30 cellular contexts compared by ENCODE assay signal in the genomic region with DNA sequence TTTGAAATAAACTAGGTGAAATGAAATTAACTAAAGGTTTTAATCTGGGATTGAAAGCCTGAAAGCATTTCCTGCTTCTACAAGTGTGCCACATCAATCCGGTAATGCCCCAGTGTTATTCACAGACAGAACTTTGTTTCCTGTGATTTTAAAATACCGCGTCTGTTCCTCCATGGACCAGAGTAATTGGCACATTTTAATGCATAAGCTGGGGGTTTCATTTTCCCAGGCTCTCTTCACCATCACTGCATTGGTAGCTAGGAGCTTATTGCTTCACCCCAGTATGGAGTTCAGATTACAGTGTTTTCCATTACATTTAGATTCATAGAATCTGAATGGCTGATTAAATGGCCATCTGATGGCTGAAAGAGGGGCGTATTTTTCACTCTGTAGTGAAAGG. TPM values are rescaled to one million over a fixed set of nuclear protein-coding genes. Genes with fewer than 3 reads are reported as not detected.
DNase-seq lines count a peak whose midpoint lies in the region; ATAC-seq and TF ChIP-seq lines count a peak whose summit lies in the region.
"Had no signal": no experiment of that assay in that cellular context is flagged by ENCODE, and none has a peak within 500 bp of the region (broad histone marks: within the 10 kb centered on the region; RNA-seq: fewer than 3 reads in every experiment).

No MANE protein-coding gene starts in this region.

- H4K5ac ChIP-seq in IMR-90 (ENCODE audit: low read depth, low read length) = no peak overlapping the region

- H3K27ac ChIP-seq in GM23338 (ENCODE audit: low read depth) (peak overlapping the region; percentile 85), IMR-90 (ENCODE audit: insufficient read depth, low read length) (no peak overlapping the region)
- H3K27ac ChIP-seq: BLaER1, psoas muscle, sigmoid colon, tibial nerve, WERI-Rb-1 had no signal

- H3K27ac Mint-ChIP-seq in GM23338 (peak overlapping the region; percentile 89), memory B cell (peak overlapping the region; percentile 33)
- H3K27ac Mint-ChIP-seq in activated naive CD8-positive, alpha-beta T cell treated with anti-CD3 and anti-CD28 coated beads, Interleukin-2, amount 10 ng/mL, durations not matched to agents 7 days and 5 days = peak overlapping the region; percentile 23
- H3K27ac Mint-ChIP-seq: activated CD4-positive, alpha-beta T cell treated with anti-CD3 and anti-CD28 coated beads, Interleukin-2, amount 10 ng/mL, durations not matched to agents 24 days and 14 days had no signal

- H3K4me3 ChIP-seq in GM23338 (peak overlapping the region; percentile 12), IMR-90 (ENCODE audit: insufficient read depth, low read depth, low read length) (no peak overlapping the region)
- H3K4me3 ChIP-seq: BLaER1, psoas muscle, sigmoid colon, tibial nerve had no signal

- TF ChIP-seq CTCF in GM23338 (conservative IDR thresholded peaks at IDR 0.05; ENCODE audit: low read depth in 2 of 2) = no peak
- TF ChIP-seq CTCF in IMR-90 (conservative IDR thresholded peaks at IDR 0.05; ENCODE audit: low read depth, low read length) = no peak

- H2BK20ac ChIP-seq in IMR-90 (ENCODE audit: low read depth, low read length) = no peak overlapping the region

- H3K4me2 ChIP-seq in GM23338 (peak overlapping the region; percentile 30), IMR-90 (ENCODE audit: low read depth, low read length) (no peak overlapping the region)
- H3K4me2 ChIP-seq: BLaER1 had no signal

- no peak overlapping the region for H4K91ac ChIP-seq in IMR-90 (ENCODE audit: insufficient read depth, low read depth, low read length)

- H3K56ac ChIP-seq in IMR-90 (ENCODE audit: extremely low read depth, insufficient read depth, low read length) = no peak overlapping the region

- peak; percentile 60 for ATAC-seq in GM23338
- ATAC-seq in IMR-90 (ENCODE audit: low read depth) = no peak
- ATAC-seq in activated naive CD8-positive, alpha-beta T cell treated with anti-CD3 and anti-CD28 coated beads, Interleukin-2, amount 10 ng/mL, durations not matched to agents 7 days and 5 days (ENCODE audit: low read depth) = no peak
- ATAC-seq in memory B cell (ENCODE audit: low read depth) = no peak
- ATAC-seq in GM18909 (IDR thresholded peaks at IDR 0.05; ENCODE audit: poor library complexity, unreplicated experiment) = no peak
- ATAC-seq: activated T-cell treated with anti-CD3 and anti-CD28 coated beads, Interleukin-2, amount 50 U/mL, for 4 hours; left ventricle myocardium superior; psoas muscle had no signal

- peaks cover 4% of the 10 kb centered on the region; the same call in 2 of the 3 replicates for H3K36me3 Mint-ChIP-seq in GM23338 (ENCODE audit: low read depth)
- peaks cover 23% of the 10 kb centered on the region for H3K36me3 Mint-ChIP-seq in activated naive CD8-positive, alpha-beta T cell treated with anti-CD3 and anti-CD28 coated beads, Interleukin-2, amount 10 ng/mL, durations not matched to agents 7 days and 5 days
- H3K36me3 Mint-ChIP-seq in memory B cell = peaks cover 4% of the 10 kb centered on the region
- H3K36me3 Mint-ChIP-seq: natural killer cell had no signal

- no peak overlapping the region for H2BK120ac ChIP-seq in IMR-90 (ENCODE audit: low read depth, low read length)

- DNase-seq in GM23338 (ENCODE audit: low spot score) = peak; percentile 51
- DNase-seq in IMR-90 = no peak
- no peak for DNase-seq in activated naive CD8-positive, alpha-beta T cell treated with anti-CD3 and anti-CD28 coated beads, Interleukin-2, amount 10 ng/mL, durations not matched to agents 7 days and 5 days
- DNase-seq in memory B cell (ENCODE audit: low spot score in 2 of 2) = no peak
- no peak for DNase-seq in HK-2 (ENCODE audit: unreplicated experiment)
- no peak for DNase-seq in posterior vena cava (ENCODE audit: low spot score)
- DNase-seq: activated CD4-positive, alpha-beta T cell treated with anti-CD3 and anti-CD28 coated beads, Interleukin-2, amount 10 ng/mL, durations not matched to agents 24 days and 14 days; activated naive CD4-positive, alpha-beta T cell; activated T-cell treated with anti-CD3 and anti-CD28 coated beads, Interleukin-2, amount 50 U/mL, for 4 hours; anterior cingulate cortex; Caco-2; DMS53; effector CD8-positive, alpha-beta T cell; erythroblast; glutamatergic neuron; islet precursor cell; left ventricle myocardium superior; natural killer cell; NCI-H1048; NCI-H1694 treated with DMSO at 0.1 percent for 48 hours; NCI-H2171 treated with DMSO at 0.1 percent for 48 hours; NCI-H510A; occipital lobe; psoas muscle; sigmoid colon; stimulated activated CD4-positive, alpha-beta T cell treated with anti-CD3 and anti-CD28 coated beads, Interleukin-4, amount 100 ng/mL, for 24 hours; WERI-Rb-1 had no signal

- POLR2A ChIA-PET in IMR-90 (lab: Charles Lee; ENCODE audit: unreplicated experiment) = no interaction called here
- POLR2A ChIA-PET in activated naive CD8-positive, alpha-beta T cell treated with anti-CD3 and anti-CD28 coated beads, Interleukin-2, amount 10 ng/mL, durations not matched to agents 7 days and 5 days (lab: Charles Lee) = interaction anchor here (1.3 kb wide), 1 partner anchor 40 kb away, joined by 4 read pairs; no protein-coding TSS in a partner anchor

- in situ Hi-C loops in IMR-90 (cut with MboI; ENCODE audit: low sequenced_read_pairs) = no loop called here

- no peaks in the 10 kb centered on the region for H4K20me1 ChIP-seq in GM23338 (replicated peaks; ENCODE audit: insufficient read depth)
- no peaks in the 10 kb centered on the region for H4K20me1 ChIP-seq in IMR-90 (ENCODE audit: insufficient read depth, low read length)

- intact Hi-C loops in IMR-90 (cut with micrococcal nuclease) (no loop called here), posterior vena cava (cut with DNase I) (no loop called here)

- TF ChIP-seq RAD21 in IMR-90 (IDR thresholded peaks at IDR 0.05; ENCODE audit: low read length) = no peak

- no peak overlapping the region for H2BK5ac ChIP-seq in IMR-90 (ENCODE audit: low read depth, low read length, poor library complexity, severe bottlenecking)

- H2AFZ ChIP-seq in GM23338 (no peak overlapping the region), IMR-90 (replicated peaks; ENCODE audit: low read length, poor library complexity) (no peak overlapping the region)

- H3K27me3 Mint-ChIP-seq in GM23338 (ENCODE audit: insufficient read depth, low read depth, poor library complexity) = peaks cover 3% of the 10 kb centered on the region
- no peaks in the 10 kb centered on the region for H3K27me3 Mint-ChIP-seq in activated naive CD8-positive, alpha-beta T cell treated with anti-CD3 and anti-CD28 coated beads, Interleukin-2, amount 10 ng/mL, durations not matched to agents 7 days and 5 days
- no peaks in the 10 kb centered on the region for H3K27me3 Mint-ChIP-seq in memory B cell

- H3K9me2 ChIP-seq in GM23338 (ENCODE audit: insufficient read depth) = no peaks in the 10 kb centered on the region

- H2AK9ac ChIP-seq in IMR-90 (replicated peaks; ENCODE audit: low read depth, low read length, poor library complexity) = no peak overlapping the region

- no peak for TF ChIP-seq POLR2A in IMR-90 (IDR thresholded peaks at IDR 0.05; ENCODE audit: low read depth, low read length)

- no peaks in the 10 kb centered on the region for H3K79me1 ChIP-seq in IMR-90 (ENCODE audit: low read depth in 1 of 2, low read length in 2 of 2)

- H3K9me3 ChIP-seq in IMR-90 (ENCODE audit: control insufficient read depth, insufficient read depth, low read length) = no peaks in the 10 kb centered on the region
- H3K9me3 ChIP-seq: BLaER1, Caco-2, psoas muscle, sigmoid colon, tibial nerve had no signal

- H3K36me3 ChIP-seq in GM23338 (ENCODE audit: insufficient read depth) (no peaks in the 10 kb centered on the region), IMR-90 (ENCODE audit: control insufficient read depth, insufficient read depth, low read length) (peaks cover 4% of the 10 kb centered on the region)
- H3K36me3 ChIP-seq: sigmoid colon, tibial nerve, WERI-Rb-1 had no signal

- no peak overlapping the region for H3K23ac ChIP-seq in IMR-90 (ENCODE audit: low read depth, low read length)

- CTCF ChIA-PET in IMR-90 (lab: Yijun Ruan, JAX) = no interaction called here

- peaks cover 5% of the 10 kb centered on the region; the same call in 2 of the 3 replicates for H3K9me3 Mint-ChIP-seq in GM23338
- H3K9me3 Mint-ChIP-seq in activated naive CD8-positive, alpha-beta T cell treated with anti-CD3 and anti-CD28 coated beads, Interleukin-2, amount 10 ng/mL, durations not matched to agents 7 days and 5 days = peaks cover 2% of the 10 kb centered on the region
- H3K9me3 Mint-ChIP-seq in memory B cell = no peaks in the 10 kb centered on the region
- H3K9me3 Mint-ChIP-seq: activated T-cell treated with anti-CD3 and anti-CD28 coated beads, Interleukin-2, amount 50 U/mL, for 4 hours; natural killer cell had no signal

- no peaks in the 10 kb centered on the region for H3K79me2 ChIP-seq in GM23338 (replicated peaks; ENCODE audit: insufficient read depth)

- H3K9ac ChIP-seq in IMR-90 (ENCODE audit: low read depth, low read length) = no peak overlapping the region
- H3K9ac ChIP-seq: BLaER1 had no signal

- peaks cover 29% of the 10 kb centered on the region for H3K4me1 ChIP-seq in GM23338 (ENCODE audit: insufficient read depth)
- H3K4me1 ChIP-seq in IMR-90 (ENCODE audit: control insufficient read depth, insufficient read depth, low read length) = peaks cover 6% of the 10 kb centered on the region

- no peak overlapping the region for H3K4ac ChIP-seq in IMR-90 (ENCODE audit: low read depth, low read length)

- H3K9me1 ChIP-seq in IMR-90 (ENCODE audit: insufficient read depth, low read length) = peaks cover 3% of the 10 kb centered on the region; the same call in 1 of the 2 replicates

- H3K18ac ChIP-seq in IMR-90 (ENCODE audit: low read depth, low read length) = no peak overlapping the region

- H3F3A ChIP-seq in GM23338 (replicated peaks; ENCODE audit: low read depth) = no peaks in the 10 kb centered on the region; the same call in 1 of the 2 replicates

- WGBS in IMR-90 (ENCODE audit: extremely low coverage in 2 of 2, insufficient read length in 1 of 2), 2 experiments = no CpG with 5 or more reads among the region's 4 CpGs

- no peak overlapping the region for H2BK15ac ChIP-seq in IMR-90 (ENCODE audit: low read depth, low read length)

- TSS peak; percentile 48 for BruUV-seq in IMR-90 (replicated peaks; lab: Mats Ljungman, UMichigan)

- dilution Hi-C loops in IMR-90 (cut with HindIII; ENCODE audit: low sequenced_read_pairs, unreplicated experiment) = no loop called here

- H3K14ac ChIP-seq in IMR-90 (replicated peaks; ENCODE audit: low read depth, low read length) = no peak overlapping the region

- no peak overlapping the region for H2AK5ac ChIP-seq in IMR-90 (ENCODE audit: low read depth, low read length)

- H3K4me3 Mint-ChIP-seq in GM23338 (peak overlapping the region; percentile 46), memory B cell (no peak overlapping the region)
- H3K4me3 Mint-ChIP-seq in activated naive CD8-positive, alpha-beta T cell treated with anti-CD3 and anti-CD28 coated beads, Interleukin-2, amount 10 ng/mL, durations not matched to agents 7 days and 5 days = no peak overlapping the region
- H3K4me3 Mint-ChIP-seq: activated CD4-positive, alpha-beta T cell treated with anti-CD3 and anti-CD28 coated beads, Interleukin-2, amount 10 ng/mL, durations not matched to agents 24 days and 14 days; activated T-cell treated with anti-CD3 and anti-CD28 coated beads, Interleukin-2, amount 50 U/mL, for 4 hours; natural killer cell had no signal

- peaks cover 44% of the 10 kb centered on the region for H3K4me1 Mint-ChIP-seq in GM23338
- H3K4me1 Mint-ChIP-seq in activated naive CD8-positive, alpha-beta T cell treated with anti-CD3 and anti-CD28 coated beads, Interleukin-2, amount 10 ng/mL, durations not matched to agents 7 days and 5 days = peaks cover 31% of the 10 kb centered on the region
- H3K4me1 Mint-ChIP-seq in memory B cell = peaks cover 19% of the 10 kb centered on the region

- no peak overlapping the region for H4K8ac ChIP-seq in IMR-90 (ENCODE audit: low read depth in 2 of 2, low read length in 2 of 2)

- H3K27me3 ChIP-seq in GM23338 (ENCODE audit: insufficient read depth) = no peaks in the 10 kb centered on the region
- H3K27me3 ChIP-seq in IMR-90 (ENCODE audit: control insufficient read depth, insufficient read depth, low read length) = no peaks in the 10 kb centered on the region
- H3K27me3 ChIP-seq: BLaER1, sigmoid colon, tibial nerve had no signal

RNA-seq across cellular contexts. Expression of a gene that starts 25.7 kb away (rescaled TPM):
- 0.08 TPM in 1 of 2 replicates, not detected in the other for total RNA-seq in GM23338 (2014; rRNA removed; shearing (Covaris generic))
- not detected in 2 replicates for polyA plus RNA-seq in GM23338 (2016; fragmentation: Nextera tagmentation; extraction: Ambion mirVana)
- not detected in 2 replicates for total RNA-seq in IMR-90 (2012; rRNA removed)
- polyA plus RNA-seq in IMR-90 (2012; rRNA removed) = not detected in 2 replicates
- not detected in 2 replicates for polyA plus RNA-seq in IMR-90 (2012; cell fraction: cytosol; rRNA removed)
- polyA plus RNA-seq in IMR-90 (2012; cell fraction: nucleus; rRNA removed; ENCODE audit: low replicate concordance) = not detected in 2 replicates
- 10 to 100 TPM; 18.9 to 20.8 TPM for total RNA-seq in activated naive CD8-positive, alpha-beta T cell treated with anti-CD3 and anti-CD28 coated beads, Interleukin-2, amount 10 ng/mL, durations not matched to agents 7 days and 5 days
- total RNA-seq in posterior vena cava = under 1 TPM; 0.43 to 0.46 TPM
- total RNA-seq: Caco-2, left ventricle myocardium superior had no signal

Comparison
In these comparisons a context has a peak if more than half of its experiments do, and no peak if none do; other contexts are left out.
1. H3K27ac Mint-ChIP-seq: peak in every context shown above with its lines; median percentile 89 in GM23338; 33 in memory B cell; 23 in activated naive CD8-positive, alpha-beta T cell treated with anti-CD3 and anti-CD28 coated beads, Interleukin-2, amount 10 ng/mL, durations not matched to agents 7 days and 5 days.
2. RNA of a gene that starts 25.7 kb away (total RNA-seq): 18.9 to 20.8 TPM in activated naive CD8-positive, alpha-beta T cell treated with anti-CD3 and anti-CD28 coated beads, Interleukin-2, amount 10 ng/mL, durations not matched to agents 7 days and 5 days; 0.43 to 0.46 TPM in posterior vena cava, 0.08 TPM in GM23338 and not detected in IMR-90; every median in the first group is over 10 times any median in the second.